ENCODE assay signal across 8 cellular contexts in the genomic region with DNA sequence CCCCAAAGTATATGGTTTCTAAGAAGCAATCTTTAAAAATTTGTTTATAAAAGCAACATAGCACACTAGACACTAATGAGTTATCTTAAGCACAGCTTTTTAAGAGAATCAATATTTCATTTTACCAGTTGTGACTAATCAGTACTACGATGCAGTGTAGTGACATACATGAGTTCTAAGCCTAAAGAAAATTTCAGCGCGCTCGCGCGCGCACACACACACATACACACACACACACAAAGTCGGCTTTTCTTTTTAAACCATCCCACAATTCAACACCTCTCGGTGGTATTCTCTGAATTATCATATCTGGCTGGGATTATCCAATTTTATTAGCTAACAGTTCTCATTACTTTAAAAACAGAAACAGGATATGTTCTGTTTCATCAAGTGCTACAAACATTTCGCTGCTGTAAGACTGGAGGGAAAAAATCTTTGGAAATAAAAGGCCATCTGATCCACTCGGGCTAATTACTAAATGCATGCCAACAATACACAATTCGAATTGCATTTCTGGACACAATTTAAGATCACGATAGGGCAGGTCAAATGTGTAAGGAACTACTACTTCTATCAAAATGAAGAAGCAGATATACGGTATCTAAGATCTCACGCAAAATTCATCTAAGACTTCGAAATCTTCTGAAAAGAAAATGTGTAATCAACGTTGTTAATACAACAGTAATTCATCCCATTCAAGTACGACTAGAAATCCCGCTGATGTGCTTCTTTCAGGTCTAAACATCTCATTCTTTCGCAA. TPM values are rescaled to one million over a fixed set of nuclear protein-coding genes. Genes with fewer than 3 reads are reported as not detected.
A peak's percentile ranks its signal among the peaks of the same experiment; 100 is the strongest.
DNase-seq lines count a peak whose midpoint lies in the region; ATAC-seq and TF ChIP-seq lines count a peak whose summit lies in the region.

No MANE protein-coding gene starts in this region.

- no peaks in the 10 kb centered on the region for H3K9me3 ChIP-seq in NT2/D1 (ENCODE audit: insufficient read depth, low read length)
- H3K9me3 ChIP-seq in iPS-15b (ENCODE audit: control insufficient read depth, insufficient read depth, low read length) = no peaks in the 10 kb centered on the region

- DNase-seq in DMS 273 (lab: John Stamatoyannopoulos, UW; ENCODE audit: unreplicated experiment) = peak; percentile 49
- no peak for DNase-seq in DMS 273 treated with DMSO at 0.1 percent for 48 hours (lab: John Stamatoyannopoulos, UW)
- no peak for DNase-seq in NT2/D1 (ENCODE audit: low read depth, low spot score)
- DNase-seq in activated naive CD4-positive, alpha-beta T cell treated with anti-CD3 and anti-CD28 coated beads, Interleukin-2, amount 50 U/mL, for 16 hours = peak; percentile 53
- DNase-seq in stimulated activated CD4-positive, alpha-beta T cell treated with anti-CD3 and anti-CD28 coated beads, Interleukin-15, amount 100 ng/mL, for 24 hours = peak; percentile 57
- DNase-seq in ureter (ENCODE audit: low spot score) = no peak

- peak overlapping the region; percentile 92 for H3K9ac ChIP-seq in NT2/D1 (ENCODE audit: insufficient read length, low read depth)
- no peak overlapping the region for H3K9ac ChIP-seq in iPS-15b (ENCODE audit: low read depth, low read length)

- no peaks in the 10 kb centered on the region for H3K36me3 ChIP-seq in NT2/D1 (ENCODE audit: insufficient read depth, insufficient read length, low read length)
- no peaks in the 10 kb centered on the region for H3K36me3 ChIP-seq in iPS-15b (ENCODE audit: control insufficient read depth, insufficient read depth, low read length)

- H3K27me3 ChIP-seq in NT2/D1 (ENCODE audit: insufficient read depth, insufficient read length) = no peaks in the 10 kb centered on the region
- no peaks in the 10 kb centered on the region for H3K27me3 ChIP-seq in iPS-15b (ENCODE audit: control insufficient read depth, insufficient read depth, low read length)

- no peak for ATAC-seq in GM18505 (IDR thresholded peaks at IDR 0.05; ENCODE audit: unreplicated experiment)

- no peaks in the 10 kb centered on the region for H3K4me1 ChIP-seq in NT2/D1 (ENCODE audit: insufficient read depth, insufficient read length)
- peaks cover 9% of the 10 kb centered on the region for H3K4me1 ChIP-seq in iPS-15b (ENCODE audit: control insufficient read depth, insufficient read depth, low read length)

- H3K4me3 ChIP-seq in NT2/D1 (ENCODE audit: insufficient read length, low read depth) = peak overlapping the region; percentile 77
- H3K4me3 ChIP-seq in iPS-15b (ENCODE audit: low read depth, low read length) = peak overlapping the region; percentile 63

- TF ChIP-seq POLR2A in GM18505 (IDR thresholded peaks at IDR 0.05; ENCODE audit: borderline replicate concordance, extremely low read depth, insufficient read depth, insufficient read length) = no peak

RNA-seq across cellular contexts. Expression of gene TUT4, which starts 1.2 kb away (rescaled TPM):
- total RNA-seq in ureter = 69.3 TPM

RNA-seq across cellular contexts. Expression of gene GPX7, which starts 50.5 kb away (rescaled TPM):
- total RNA-seq in ureter = 8.9 TPM

Comparison
In these comparisons a context has a peak if more than half of its experiments do, and no peak if none do; other contexts are left out.
1. DNase-seq: peak in DMS 273 (single experiment), activated naive CD4-positive, alpha-beta T cell treated with anti-CD3 and anti-CD28 coated beads, Interleukin-2, amount 50 U/mL, for 16 hours (single experiment) and stimulated activated CD4-positive, alpha-beta T cell treated with anti-CD3 and anti-CD28 coated beads, Interleukin-15, amount 100 ng/mL, for 24 hours (single experiment); none in DMS 273 treated with DMSO at 0.1 percent for 48 hours (single experiment), NT2/D1 (single experiment) and ureter (single experiment).